Comparison of ENCODE assay signal across 1 cellular context in genomic region chr7:150620617-150621371, GRCh38.
TF ChIP-seq lines count a peak whose summit lies in the region.

No MANE protein-coding gene starts in this region.

TF ChIP-seq in WTC11, 78 proteins besides CTCF, POLR2A, EP300 and RAD21 (continued from another document):
- TF ChIP-seq STAT6 (CRISPR knock-in tag; conservative IDR thresholded peaks at IDR 0.05; ENCODE audit: low read depth) (no peak), ZBTB21 (CRISPR knock-in tag; IDR thresholded peaks at IDR 0.05; ENCODE audit: borderline replicate concordance) (no peak)
